In genomic region chr1:185316163-185317033, GRCh38 we compare ENCODE assay signal across 8 cellular contexts. TPM values are rescaled to one million over a fixed set of nuclear protein-coding genes. Genes with fewer than 3 reads are reported as not detected.
DNase-seq lines count a peak whose midpoint lies in the region; ATAC-seq and TF ChIP-seq lines count a peak whose summit lies in the region.

No MANE protein-coding gene starts in this region.

- WGBS in prostate gland, result under 1% methylated on average over 87 of the region's 88 CpGs

- no peaks in the 10 kb centered on the region for H3K27me3 Mint-ChIP-seq in T-cell

- H3K36me3 Mint-ChIP-seq in T-cell, result peaks cover 15% of the 10 kb centered on the region

- H3K27ac Mint-ChIP-seq in T-cell, result peak overlapping the region; percentile 98

- DNase-seq in GM12865 (ENCODE audit: low read depth) (peak; percentile 95), NCI-H1092 (lab: John Stamatoyannopoulos, UW) (peak; percentile 91), T-cell (peak; percentile 80 to 94 (median 88)), amniotic epithelial cell (ENCODE audit: low read depth) (peak; percentile 81), left ventricle myocardium inferior (peak; percentile 97), prostate gland (ENCODE audit: low spot score) (peak; percentile 94), ureter (ENCODE audit: low spot score) (peak; percentile 95)

- H3K36me3 ChIP-seq in left ventricle myocardium inferior, result no peaks in the 10 kb centered on the region
- H3K36me3 ChIP-seq in prostate gland, result no peaks in the 10 kb centered on the region

- intact Hi-C loops in left ventricle myocardium inferior (cut with micrococcal nuclease), result no loop called here
- intact Hi-C loops in prostate gland (cut with DNase I), result no loop called here

- peak overlapping the region; percentile 95 to 96 (median 95) for H3K4me3 Mint-ChIP-seq in T-cell

- H3K4me3 ChIP-seq in GM12865 (ENCODE audit: low read depth, low read length), result peak overlapping the region; percentile 99
- H3K4me3 ChIP-seq in left ventricle myocardium inferior, result peak overlapping the region; percentile 85
- peak overlapping the region; percentile 82 to 86 for H3K4me3 ChIP-seq in prostate gland

- no peaks in the 10 kb centered on the region for H3K9me3 Mint-ChIP-seq in T-cell

- POLR2A ChIA-PET in T-cell (lab: Charles Lee), result interaction anchor here (0.5 to 3.9 kb wide), 43 partner anchors 8 to 930 kb away, joined by 3 to 102 read pairs (median 4); partner anchors contain the start of genes C1orf21 (in 1 of the 2), RNF2 (in 1 of the 2) and SWT1 (in 1 of the 2)

- TF ChIP-seq POLR2A in prostate gland (IDR thresholded peaks at IDR 0.05), result peak; percentile 87

- TF ChIP-seq CTCF in GM12865 (IDR thresholded peaks at IDR 0.05; ENCODE audit: insufficient read depth, low read depth, low read length, missing control alignments) (no peak), left ventricle myocardium inferior (IDR thresholded peaks at IDR 0.05; ENCODE audit: borderline replicate concordance) (no peak), prostate gland (IDR thresholded peaks at IDR 0.05) (no peak)

- H3K4me1 ChIP-seq in left ventricle myocardium inferior, result peaks cover 68% of the 10 kb centered on the region
- no peaks in the 10 kb centered on the region for H3K4me1 ChIP-seq in prostate gland (replicated peaks)

- H3K9me3 ChIP-seq in left ventricle myocardium inferior (replicated peaks) (peaks cover 6% of the 10 kb centered on the region), prostate gland (no peaks in the 10 kb centered on the region)

- ATAC-seq in HG02610 (IDR thresholded peaks at IDR 0.05; ENCODE audit: unreplicated experiment) (peak; percentile 54), T-cell (replicated peaks in 1 of 4) (peak; percentile 48 to 55 (median 52))

- H3K27ac ChIP-seq in left ventricle myocardium inferior (replicated peaks), result peak overlapping the region; percentile 96
- peak overlapping the region; percentile 91 to 94 for H3K27ac ChIP-seq in prostate gland

- no peaks in the 10 kb centered on the region for H3K27me3 ChIP-seq in left ventricle myocardium inferior (ENCODE audit: low read depth)
- H3K27me3 ChIP-seq in prostate gland (replicated peaks; ENCODE audit: insufficient read depth), result no peaks in the 10 kb centered on the region

- CTCF ChIA-PET in T-cell (lab: Charles Lee), result interaction anchor here (0.6 to 4.7 kb wide), 21 partner anchors 9 to 1059 kb away, joined by 3 to 39 read pairs (median 5); partner anchors contain the start of genes ODR4 (in 1 of the 2) and TPR (in 1 of the 2)

- H3K4me1 Mint-ChIP-seq in T-cell, result peaks cover 56 to 62% (median 60%) of the 10 kb centered on the region in 3 donors

RNA-seq across cellular contexts. Expression of gene IVNS1ABP, which starts 0.6 kb away (rescaled TPM):
- total RNA-seq in T-cell (100 to 1,000 TPM; 125 to 292 (median 136) TPM), left ventricle myocardium inferior (70.3 TPM), prostate gland (10 to 100 TPM; 44.4 to 58.8 TPM), ureter (73.6 TPM)

Comparison
In these comparisons a context has a peak if more than half of its experiments do, and no peak if none do; other contexts are left out.
1. Peak in every context shown above with its lines: DNase-seq, ATAC-seq, H3K4me3 ChIP-seq and H3K27ac ChIP-seq.